In genomic region chr3:153572165-153572564, GRCh38 we compare ENCODE assay signal across 24 cellular contexts.
"Had no signal": no experiment of that assay in that cellular context is flagged by ENCODE, and none has a peak within 500 bp of the region (broad histone marks: within the 10 kb centered on the region; RNA-seq: fewer than 3 reads in every experiment).

No MANE protein-coding gene starts in this region.

- FAIRE-seq: astrocyte, RCC 7860 had no signal

- ATAC-seq: activated CD4-positive, alpha-beta T cell treated with anti-CD3 and anti-CD28 coated beads for 36 hours; activated CD8-positive, alpha-beta T cell treated with anti-CD3 and anti-CD28 coated beads, Interleukin-2, amount 10 ng/mL, durations not matched to agents 7 days and 5 days; activated naive CD4-positive, alpha-beta T cell treated with anti-CD3 and anti-CD28 coated beads, Interleukin-2, amount 50 U/mL, for 72 hours; activated naive CD8-positive, alpha-beta T cell treated with anti-CD3 and anti-CD28 coated beads, Interleukin-2, amount 50 U/mL, for 24 hours had no signal

- H3K36me3 Mint-ChIP-seq: activated naive CD4-positive, alpha-beta T cell treated with anti-CD3 and anti-CD28 coated beads, Interleukin-2, amount 50 U/mL, for 72 hours; brain had no signal

- H3K27ac ChIP-seq: WERI-Rb-1 had no signal

- H3K27ac Mint-ChIP-seq: activated CD4-positive, alpha-beta T cell treated with anti-CD3 and anti-CD28 coated beads for 36 hours; activated CD8-positive, alpha-beta T cell treated with anti-CD3 and anti-CD28 coated beads, Interleukin-2, amount 10 ng/mL, durations not matched to agents 7 days and 5 days; activated naive CD4-positive, alpha-beta T cell treated with anti-CD3 and anti-CD28 coated beads, Interleukin-2, amount 50 U/mL, for 72 hours; activated naive CD8-positive, alpha-beta T cell treated with anti-CD3 and anti-CD28 coated beads, Interleukin-2, amount 50 U/mL, for 24 hours; activated T-helper 1 cell treated with anti-CD3 and anti-CD28 coated beads, Interleukin-12 subunit alpha, Interleukin-12 subunit beta, Interleukin-2, Interleukin-4 antibody, amounts not matched to agents 30 ng/mL and 10 ng/mL and 1 ng/mL, durations not matched to agents 14 hours and 24 hours and 36 hours; brain had no signal

- H3K4me3 Mint-ChIP-seq: activated CD4-positive, alpha-beta T cell treated with anti-CD3 and anti-CD28 coated beads for 36 hours; activated CD8-positive, alpha-beta T cell treated with anti-CD3 and anti-CD28 coated beads, Interleukin-2, amount 10 ng/mL, durations not matched to agents 7 days and 5 days; activated naive CD8-positive, alpha-beta T cell treated with anti-CD3 and anti-CD28 coated beads, Interleukin-2, amount 50 U/mL, for 24 hours; activated T-helper 1 cell treated with anti-CD3 and anti-CD28 coated beads, Interleukin-12 subunit alpha, Interleukin-12 subunit beta, Interleukin-2, Interleukin-4 antibody, amounts not matched to agents 30 ng/mL and 10 ng/mL and 1 ng/mL, durations not matched to agents 14 hours and 24 hours and 36 hours; brain had no signal

- H3K9me3 Mint-ChIP-seq: activated naive CD8-positive, alpha-beta T cell treated with anti-CD3 and anti-CD28 coated beads, Interleukin-2, amount 50 U/mL, for 24 hours had no signal

- H3K27me3 Mint-ChIP-seq: activated CD4-positive, alpha-beta T cell treated with anti-CD3 and anti-CD28 coated beads for 36 hours; activated naive CD8-positive, alpha-beta T cell treated with anti-CD3 and anti-CD28 coated beads, Interleukin-2, amount 50 U/mL, for 24 hours had no signal

- H3K36me3 ChIP-seq: WERI-Rb-1 had no signal

- DNase-seq: activated CD4-positive, alpha-beta T cell treated with anti-CD3 and anti-CD28 coated beads for 36 hours; activated CD8-positive, alpha-beta memory T cell treated with anti-CD3 and anti-CD28 coated beads, Interleukin-2, amount 50 U/mL, for 48 hours; activated CD8-positive, alpha-beta T cell treated with anti-CD3 and anti-CD28 coated beads, Interleukin-2, amount 10 ng/mL, durations not matched to agents 7 days and 5 days; activated effector memory CD4-positive, alpha-beta T cell treated with Interleukin-2 at 50 U/mL for 16 hours; activated naive CD4-positive, alpha-beta T cell treated with Interleukin-2 at 50 U/mL for 16 hours; activated naive CD8-positive, alpha-beta T cell treated with anti-CD3 and anti-CD28 coated beads, Interleukin-2, amount 50 U/mL, for 24 hours; activated T-cell treated with anti-CD3 and anti-CD28 coated beads, Interleukin-2, amount 50 U/mL, for 1 hour; amygdala; MM.1S; NCI-H1105; NCI-H1436; NCI-H1694 treated with DMSO at 0.1 percent for 48 hours; NCI-H2081; NCI-H510A treated with DMSO at 0.1 percent for 48 hours; NK-92 treated with Interleukin-12 subunit alpha and Interleukin-12 subunit beta, amount 100 ng/mL, for 24 hours; OCI-M1; SHP77 treated with DMSO at 0.1 percent for 48 hours; T-helper 1 cell; WERI-Rb-1 had no signal
